1 cellular context compared by ENCODE assay signal in genomic region chr2:241356871-241357260, GRCh38.
TF ChIP-seq lines count a peak whose summit lies in the region.

No MANE protein-coding gene starts in this region.

TF ChIP-seq in SK-N-SH, 30 proteins besides CTCF, POLR2A, EP300 and RAD21 (continued from another document):
- TF ChIP-seq USF1 (IDR thresholded peaks at IDR 0.05; ENCODE audit: borderline replicate concordance, low read depth) (no peak), MAX (IDR thresholded peaks at IDR 0.05; ENCODE audit: low read depth) (no peak), RXRA (IDR thresholded peaks at IDR 0.05; ENCODE audit: borderline replicate concordance, low read depth) (no peak), FOXM1 (IDR thresholded peaks at IDR 0.05; ENCODE audit: low read depth) (no peak)
